ENCODE assay signal across 13 cellular contexts in the genomic region with DNA sequence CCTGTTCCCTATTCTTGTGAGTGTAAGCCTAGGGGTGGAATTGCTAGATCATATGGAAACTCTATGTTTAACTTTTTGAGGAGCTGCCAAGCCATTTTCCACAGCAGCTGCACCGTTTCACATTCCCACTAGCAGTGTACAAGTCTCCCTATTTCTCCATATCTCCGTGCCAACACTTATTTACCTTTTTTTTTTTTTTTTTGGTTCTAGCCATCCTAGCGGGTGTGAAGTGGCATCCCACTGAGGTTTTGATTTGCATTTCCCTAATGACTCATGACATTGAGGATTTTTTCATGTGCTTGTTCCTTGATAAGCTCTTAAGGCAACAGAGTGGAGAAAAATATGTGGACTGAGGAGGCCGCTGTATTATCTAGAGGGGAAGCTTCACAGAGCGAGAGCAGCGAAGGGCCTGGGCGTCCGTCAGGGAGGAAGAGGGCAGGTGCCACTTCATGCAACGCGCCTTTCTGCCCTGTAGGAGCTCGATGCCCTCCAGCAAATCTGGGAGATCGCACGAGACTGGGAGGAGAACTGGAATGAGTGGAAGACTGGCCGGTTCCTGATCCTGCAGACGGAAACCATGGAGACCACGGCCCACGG. TPM values are rescaled to one million over a fixed set of nuclear protein-coding genes. Genes with fewer than 3 reads are reported as not detected.
DNase-seq lines count a peak whose midpoint lies in the region; ATAC-seq and TF ChIP-seq lines count a peak whose summit lies in the region.
"Had no signal": no experiment of that assay in that cellular context is flagged by ENCODE, and none has a peak within 500 bp of the region (broad histone marks: within the 10 kb centered on the region; RNA-seq: fewer than 3 reads in every experiment).

No MANE protein-coding gene starts in this region.

- CTCF ChIA-PET in HEK293 (lab: Yijun Ruan, JAX), result interaction anchor here (0.5 to 1.2 kb wide), 9 partner anchors 9 to 831 kb away, joined by 3 to 6 read pairs (median 4); partner anchors contain the start of gene WRAP53

- H3K36me3 ChIP-seq in HEK293 (ENCODE audit: control insufficient read depth in 2 of 2, insufficient read depth in 1 of 2, low read length in 2 of 2) (no peaks in the 10 kb centered on the region), endodermal cell (ENCODE audit: control insufficient read depth, insufficient read depth, low read length) (no peaks in the 10 kb centered on the region), neuronal stem cell (replicated peaks in 1 of 2; ENCODE audit: control insufficient read depth in 2 of 2, insufficient read depth in 2 of 2, low read length in 2 of 2) (no peaks in the 10 kb centered on the region), right lobe of liver (no peaks in the 10 kb centered on the region)
- H3K36me3 ChIP-seq: cardiac muscle cell had no signal

- ATAC-seq in activated naive CD8-positive, alpha-beta T cell treated with anti-CD3 and anti-CD28 coated beads, Interleukin-2, amount 50 U/mL, for 24 hours, result no peak
- no peak for ATAC-seq in right lobe of liver

- H2BK15ac ChIP-seq in neuronal stem cell (ENCODE audit: low read length), result no peak overlapping the region

- no peak overlapping the region for H3K27ac Mint-ChIP-seq in endodermal cell
- H3K27ac Mint-ChIP-seq in activated naive CD8-positive, alpha-beta T cell treated with anti-CD3 and anti-CD28 coated beads, Interleukin-2, amount 50 U/mL, for 24 hours, result no peak overlapping the region

- H3K4me3 ChIP-seq in HEK293 (ENCODE audit: low read depth, low read length) (no peak overlapping the region), endodermal cell (ENCODE audit: low read length) (no peak overlapping the region), neuronal stem cell (ENCODE audit: low read length in 2 of 2) (no peak overlapping the region), right lobe of liver (no peak overlapping the region)
- H3K4me3 ChIP-seq: cardiac muscle cell had no signal

- no peaks in the 10 kb centered on the region for H3K27me3 ChIP-seq in endodermal cell (ENCODE audit: control insufficient read depth, insufficient read depth, low read length, poor library complexity, severe bottlenecking)
- H3K27me3 ChIP-seq in neuronal stem cell (ENCODE audit: control insufficient read depth in 3 of 3, insufficient read depth in 3 of 3, low read depth in 1 of 3, low read length in 3 of 3), result peaks cover 0 to 6% (median 0%) of the 10 kb centered on the region in 3 experiments
- no peaks in the 10 kb centered on the region for H3K27me3 ChIP-seq in right lobe of liver
- H3K27me3 ChIP-seq: cardiac muscle cell had no signal

- DNase-seq in NCI-H2171 (lab: John Stamatoyannopoulos, UW), result peak; percentile 20
- peak; percentile 72 for DNase-seq in endodermal cell
- DNase-seq in neuronal stem cell (ENCODE audit: low spot score), result no peak
- DNase-seq in activated naive CD8-positive, alpha-beta T cell treated with anti-CD3 and anti-CD28 coated beads, Interleukin-2, amount 50 U/mL, for 24 hours, result no peak
- DNase-seq in middle frontal gyrus (ENCODE audit: extremely low spot score, low spot score), result no peak
- DNase-seq in right lobe of liver, result no peak
- DNase-seq: activated CD4-positive, alpha-beta T cell treated with anti-CD3 and anti-CD28 coated beads, Interleukin-2, amount 50 U/mL, for 1 hour; MM.1S; NCI-H774 had no signal

- H3K4me2 ChIP-seq in neuronal stem cell (ENCODE audit: insufficient read depth, low read length, poor library complexity, severe bottlenecking), result no peak overlapping the region

- no peak overlapping the region for H2BK120ac ChIP-seq in neuronal stem cell (ENCODE audit: low read depth, low read length)

- H3K9me3 Mint-ChIP-seq in endodermal cell, result peaks cover 7% of the 10 kb centered on the region
- no peaks in the 10 kb centered on the region for H3K9me3 Mint-ChIP-seq in activated naive CD8-positive, alpha-beta T cell treated with anti-CD3 and anti-CD28 coated beads, Interleukin-2, amount 50 U/mL, for 24 hours

- no peaks in the 10 kb centered on the region for H3K9me3 ChIP-seq in HEK293 (ENCODE audit: control insufficient read depth, insufficient read depth, low read depth, low read length)
- H3K9me3 ChIP-seq in endodermal cell (ENCODE audit: control insufficient read depth, low read length), result peaks cover 12% of the 10 kb centered on the region
- H3K9me3 ChIP-seq in neuronal stem cell (replicated peaks in 1 of 2; ENCODE audit: control insufficient read depth in 2 of 2, insufficient read depth in 1 of 2, low read depth in 1 of 2, low read length in 2 of 2), result no peaks in the 10 kb centered on the region
- H3K9me3 ChIP-seq in right lobe of liver, result no peaks in the 10 kb centered on the region

- H3K14ac ChIP-seq in neuronal stem cell (ENCODE audit: low read length), result no peak overlapping the region

- peaks cover 40% of the 10 kb centered on the region for H3K27me3 Mint-ChIP-seq in endodermal cell (ENCODE audit: insufficient read depth)
- H3K27me3 Mint-ChIP-seq in activated naive CD8-positive, alpha-beta T cell treated with anti-CD3 and anti-CD28 coated beads, Interleukin-2, amount 50 U/mL, for 24 hours, result peaks cover 7% of the 10 kb centered on the region

- no peak overlapping the region for H2AFZ ChIP-seq in neuronal stem cell (ENCODE audit: low read length)

- H3K4me1 ChIP-seq in HEK293 (ENCODE audit: control insufficient read depth, insufficient read depth, low read length) (no peaks in the 10 kb centered on the region), endodermal cell (ENCODE audit: control insufficient read depth, insufficient read depth, low read length) (no peaks in the 10 kb centered on the region), neuronal stem cell (ENCODE audit: control insufficient read depth in 2 of 2, insufficient read depth in 1 of 2, low read depth in 1 of 2, low read length in 2 of 2) (peaks cover 0 to 3% of the 10 kb centered on the region in 2 donors), right lobe of liver (no peaks in the 10 kb centered on the region)

- H3K4ac ChIP-seq in neuronal stem cell (ENCODE audit: low read length), result no peak overlapping the region

- H2BK5ac ChIP-seq in neuronal stem cell (ENCODE audit: low read length), result peak overlapping the region; percentile 54

- WGBS in endodermal cell (ENCODE audit: insufficient coverage in 1 of 2, insufficient read length in 1 of 2), 2 experiments, result 68 to 73% methylated on average over 17 of the region's 17 CpGs
- WGBS in neuronal stem cell (ENCODE audit: extremely low coverage in 2 of 2, insufficient read length in 2 of 2, insufficient replicate concordance in 1 of 2), 2 donors, result no CpG with 5 or more reads among the region's 17 CpGs
- 48% methylated on average over 12 of the region's 17 CpGs for WGBS in right lobe of liver (ENCODE audit: insufficient coverage, low coverage, low lambda C conversion rate, missing lambda C conversion rate)

- peaks cover 13% of the 10 kb centered on the region for H3K4me1 Mint-ChIP-seq in endodermal cell
- no peaks in the 10 kb centered on the region for H3K4me1 Mint-ChIP-seq in activated naive CD8-positive, alpha-beta T cell treated with anti-CD3 and anti-CD28 coated beads, Interleukin-2, amount 50 U/mL, for 24 hours

- TF ChIP-seq POLR2A in right lobe of liver (IDR thresholded peaks at IDR 0.05), result no peak

- no peak overlapping the region for H4K91ac ChIP-seq in neuronal stem cell (ENCODE audit: low read depth, low read length, poor library complexity)

- no peaks in the 10 kb centered on the region for H3K79me1 ChIP-seq in neuronal stem cell (ENCODE audit: low read depth, low read length)

- no peak overlapping the region for H2BK12ac ChIP-seq in neuronal stem cell (ENCODE audit: low read length)

- H3K9ac ChIP-seq in endodermal cell (ENCODE audit: extremely low read depth, low read length, poor library complexity, severe bottlenecking) (no peak overlapping the region), neuronal stem cell (ENCODE audit: low read depth, low read length, poor library complexity) (no peak overlapping the region)

- no peak overlapping the region for H4K8ac ChIP-seq in neuronal stem cell (ENCODE audit: low read depth, low read length)

- POLR2A ChIA-PET in HEK293 (lab: Yijun Ruan, JAX), result no interaction called here

- H2AK5ac ChIP-seq in neuronal stem cell (ENCODE audit: low read depth, low read length), result peak overlapping the region; percentile 17

- H3K18ac ChIP-seq in neuronal stem cell (ENCODE audit: low read length), result peak overlapping the region; percentile 23

- H3K36me3 Mint-ChIP-seq in endodermal cell (ENCODE audit: low read depth), result no peaks in the 10 kb centered on the region
- H3K36me3 Mint-ChIP-seq in activated naive CD8-positive, alpha-beta T cell treated with anti-CD3 and anti-CD28 coated beads, Interleukin-2, amount 50 U/mL, for 24 hours (ENCODE audit: low read depth), result no peaks in the 10 kb centered on the region

- intact Hi-C loops in right lobe of liver (cut with DNase I), result no loop called here

- H3K23ac ChIP-seq in neuronal stem cell (ENCODE audit: low read depth, low read length, poor library complexity), result no peak overlapping the region

- H3K27ac ChIP-seq in HEK293 (ENCODE audit: extremely low read depth, low read depth, low read length), result no peak overlapping the region
- no peak overlapping the region for H3K27ac ChIP-seq in endodermal cell (ENCODE audit: low read depth, low read length)
- no peak overlapping the region for H3K27ac ChIP-seq in neuronal stem cell (replicated peaks; ENCODE audit: low read length)
- no peak overlapping the region for H3K27ac ChIP-seq in right lobe of liver
- H3K27ac ChIP-seq: cardiac muscle cell had no signal

- no peak overlapping the region for H3K4me3 Mint-ChIP-seq in endodermal cell
- no peak overlapping the region for H3K4me3 Mint-ChIP-seq in activated naive CD8-positive, alpha-beta T cell treated with anti-CD3 and anti-CD28 coated beads, Interleukin-2, amount 50 U/mL, for 24 hours

- TF ChIP-seq CTCF in HEK293 (tag by site-specific recombination; IDR thresholded peaks at IDR 0.05), result no peak
- peak; percentile 25 for TF ChIP-seq CTCF in endodermal cell (conservative IDR thresholded peaks at IDR 0.05)
- no peak for TF ChIP-seq CTCF in right lobe of liver (IDR thresholded peaks at IDR 0.05)

RNA-seq across cellular contexts. Expression of gene DNAH2, which starts 50.0 kb away (rescaled TPM):
- total RNA-seq in endodermal cell (under 1 TPM; 0.42 to 0.69 TPM), right lobe of liver (under 1 TPM; 0.12 to 0.38 (median 0.27) TPM)
- polyA plus RNA-seq in endodermal cell (2013, experiment 1 of 2), result 0.46 TPM
- 0.75 TPM for polyA plus RNA-seq in endodermal cell (2013, experiment 2 of 2)
- 0.77 TPM for polyA plus RNA-seq in neuronal stem cell (2013, experiment 1 of 2)
- polyA plus RNA-seq in neuronal stem cell (2013, experiment 2 of 2), result 0.61 TPM
- total RNA-seq: HT-29; T-helper 2 cell treated with Interferon-gamma antibody and Interleukin-4, amounts not matched to agents 100 ng/mL and 5 ng/mL, for 36 hours had no signal

Comparison
In these comparisons a context has a peak if more than half of its experiments do, and no peak if none do; other contexts are left out.
1. DNase-seq: peak in NCI-H2171 (single experiment) and endodermal cell (single experiment); none in neuronal stem cell (single experiment), activated naive CD8-positive, alpha-beta T cell treated with anti-CD3 and anti-CD28 coated beads, Interleukin-2, amount 50 U/mL, for 24 hours (single experiment), middle frontal gyrus (single experiment) and right lobe of liver (0 of 3).